ENCODE assay signal across 20 cellular contexts in the genomic region with DNA sequence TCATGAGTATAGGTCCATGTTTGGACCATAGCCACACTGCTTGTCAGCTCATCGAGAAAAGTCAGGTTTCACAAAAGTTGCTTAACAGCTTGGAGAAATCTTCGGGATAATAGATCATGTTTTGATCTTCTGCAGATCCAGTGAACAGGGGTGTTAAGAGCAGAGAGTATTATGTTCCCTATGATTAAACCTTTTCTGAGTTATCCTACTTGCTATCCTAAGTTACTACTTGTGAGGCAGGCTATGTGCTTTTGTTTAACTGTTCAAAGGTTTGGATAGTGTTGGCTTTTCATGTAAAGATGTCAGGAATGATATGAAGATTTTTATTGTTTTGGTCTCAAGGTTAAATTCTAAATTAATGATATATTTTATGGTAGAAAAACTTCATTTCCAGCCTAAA.
"Had no signal": no experiment of that assay in that cellular context is flagged by ENCODE, and none has a peak within 500 bp of the region (broad histone marks: within the 10 kb centered on the region; RNA-seq: fewer than 3 reads in every experiment).

No MANE protein-coding gene starts in this region.

- H3K4me1 ChIP-seq: ascending aorta, colonic mucosa, uterus had no signal

- H3K9me3 ChIP-seq: ascending aorta, colonic mucosa, gastroesophageal sphincter, heart left ventricle, tibial nerve, uterus had no signal

- ATAC-seq: activated CD4-positive, alpha-beta T cell treated with anti-CD3 and anti-CD28 coated beads for 36 hours; activated CD8-positive, alpha-beta memory T cell treated with anti-CD3 and anti-CD28 coated beads, Interleukin-2, amount 10 ng/mL, durations not matched to agents 7 days and 5 days; activated naive CD8-positive, alpha-beta T cell treated with anti-CD3 and anti-CD28 coated beads, Interleukin-2, amount 50 U/mL, for 24 hours; gastroesophageal sphincter; heart left ventricle; natural killer cell; stimulated activated naive CD8-positive, alpha-beta T cell treated with anti-CD3 and anti-CD28 coated beads, Interleukin-15, Interleukin-2, amounts not matched to agents 100 U/mL and 50 U/mL, for 24 hours; WTC11 had no signal

- H3K36me3 ChIP-seq: colonic mucosa, uterus had no signal

- DNase-seq: activated CD4-positive, alpha-beta memory T cell treated with anti-CD3 and anti-CD28 coated beads for 36 hours; activated CD4-positive, alpha-beta T cell treated with anti-CD3 and anti-CD28 coated beads for 36 hours; activated CD8-positive, alpha-beta memory T cell treated with anti-CD3 and anti-CD28 coated beads, Interleukin-2, amount 10 ng/mL, durations not matched to agents 7 days and 5 days; activated effector memory CD4-positive, alpha-beta T cell treated with Interleukin-2 at 50 U/mL for 16 hours; activated naive CD4-positive, alpha-beta T cell treated with anti-CD3 and anti-CD28 coated beads, Interleukin-2, amount 10 ng/mL, durations not matched to agents 7 days and 5 days; activated naive CD8-positive, alpha-beta T cell treated with anti-CD3 and anti-CD28 coated beads, Interleukin-2, amount 50 U/mL, for 24 hours; colonic mucosa; heart left ventricle; mesendoderm; natural killer cell; posterior cingulate gyrus; stimulated activated naive CD8-positive, alpha-beta T cell treated with anti-CD3 and anti-CD28 coated beads, Interleukin-15, Interleukin-2, amounts not matched to agents 100 U/mL and 50 U/mL, for 24 hours; substantia nigra; uterus had no signal

- H3K27ac ChIP-seq: ascending aorta, colonic mucosa, gastroesophageal sphincter, heart left ventricle, tibial nerve, uterus had no signal

- H3K4me1 Mint-ChIP-seq: WTC11 had no signal

- H3K4me3 Mint-ChIP-seq: activated CD4-positive, alpha-beta memory T cell treated with anti-CD3 and anti-CD28 coated beads for 36 hours; activated CD4-positive, alpha-beta T cell treated with anti-CD3 and anti-CD28 coated beads for 36 hours; activated CD8-positive, alpha-beta memory T cell treated with anti-CD3 and anti-CD28 coated beads, Interleukin-2, amount 10 ng/mL, durations not matched to agents 7 days and 5 days; activated naive CD4-positive, alpha-beta T cell treated with anti-CD3 and anti-CD28 coated beads, Interleukin-2, amount 10 ng/mL, durations not matched to agents 7 days and 5 days; activated naive CD8-positive, alpha-beta T cell treated with anti-CD3 and anti-CD28 coated beads, Interleukin-2, amount 50 U/mL, for 24 hours; natural killer cell; T-helper 2 cell treated with Interferon-gamma antibody and Interleukin-4, amounts not matched to agents 5 μg/mL and 100 μg/mL, for 36 hours; WTC11 had no signal

- H3K36me3 Mint-ChIP-seq: natural killer cell had no signal

- H3K27me3 Mint-ChIP-seq: activated CD4-positive, alpha-beta memory T cell treated with anti-CD3 and anti-CD28 coated beads for 36 hours; activated CD4-positive, alpha-beta T cell treated with anti-CD3 and anti-CD28 coated beads for 36 hours; activated CD8-positive, alpha-beta memory T cell treated with anti-CD3 and anti-CD28 coated beads, Interleukin-2, amount 10 ng/mL, durations not matched to agents 7 days and 5 days; activated naive CD4-positive, alpha-beta T cell treated with anti-CD3 and anti-CD28 coated beads, Interleukin-2, amount 10 ng/mL, durations not matched to agents 7 days and 5 days; activated naive CD8-positive, alpha-beta T cell treated with anti-CD3 and anti-CD28 coated beads, Interleukin-2, amount 50 U/mL, for 24 hours; central memory CD8-positive, alpha-beta T cell had no signal

- H3K9me3 Mint-ChIP-seq: activated CD4-positive, alpha-beta memory T cell treated with anti-CD3 and anti-CD28 coated beads for 36 hours; activated naive CD4-positive, alpha-beta T cell treated with anti-CD3 and anti-CD28 coated beads, Interleukin-2, amount 10 ng/mL, durations not matched to agents 7 days and 5 days; activated naive CD8-positive, alpha-beta T cell treated with anti-CD3 and anti-CD28 coated beads, Interleukin-2, amount 50 U/mL, for 24 hours; central memory CD8-positive, alpha-beta T cell; natural killer cell; T-helper 2 cell treated with Interferon-gamma antibody and Interleukin-4, amounts not matched to agents 5 μg/mL and 100 μg/mL, for 36 hours; WTC11 had no signal

- H3K4me3 ChIP-seq: ascending aorta, colonic mucosa, gastroesophageal sphincter, heart left ventricle, tibial nerve, uterus had no signal

- H3K27ac Mint-ChIP-seq: activated CD4-positive, alpha-beta memory T cell treated with anti-CD3 and anti-CD28 coated beads for 36 hours; activated CD4-positive, alpha-beta T cell treated with anti-CD3 and anti-CD28 coated beads for 36 hours; activated naive CD8-positive, alpha-beta T cell treated with anti-CD3 and anti-CD28 coated beads, Interleukin-2, amount 50 U/mL, for 24 hours had no signal
